ENCODE assay signal across 13 cellular contexts in the genomic region with DNA sequence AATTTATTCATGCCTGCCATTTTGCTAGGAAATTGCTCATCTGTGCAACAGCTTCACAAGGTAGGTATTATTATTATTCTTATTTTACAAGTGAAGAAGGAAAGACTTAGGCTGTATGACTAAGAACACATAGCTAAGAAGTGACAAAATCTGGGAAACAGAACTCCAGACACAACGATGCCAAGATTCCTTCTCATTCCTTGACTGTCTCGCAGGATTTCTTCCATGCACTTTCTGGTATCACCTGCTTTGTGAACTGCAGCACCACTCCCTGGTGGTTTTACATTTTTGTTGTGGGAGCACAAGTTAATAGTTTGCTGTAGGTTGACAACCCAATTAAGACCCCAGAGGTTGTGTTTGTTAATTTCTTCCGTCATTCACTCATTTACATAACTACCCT.
DNase-seq lines count a peak whose midpoint lies in the region; ATAC-seq and TF ChIP-seq lines count a peak whose summit lies in the region.
"Had no signal": no experiment of that assay in that cellular context is flagged by ENCODE, and none has a peak within 500 bp of the region (broad histone marks: within the 10 kb centered on the region; RNA-seq: fewer than 3 reads in every experiment).

No MANE protein-coding gene starts in this region.

- H3K27me3 ChIP-seq in osteoblast (ENCODE audit: insufficient read depth, low read length) = peaks cover 20% of the 10 kb centered on the region
- H3K27me3 ChIP-seq: neural progenitor cell, spleen had no signal

- peak; percentile 39 for DNase-seq in AG09309 (ENCODE audit: low read depth)
- peak; percentile 4 for DNase-seq in RKO (ENCODE audit: low spot score)
- peak; percentile 84 for DNase-seq in epithelial cell of proximal tubule (ENCODE audit: low read depth)
- DNase-seq in osteoblast (ENCODE audit: insufficient read length, low spot score, missing footprints) = peak; percentile 62
- no peak for DNase-seq in epidermal melanocyte (ENCODE audit: insufficient read length, low spot score)
- DNase-seq in left lobe of liver (ENCODE audit: low spot score) = no peak
- DNase-seq in C1 segment of cervical spinal cord (lab: John Stamatoyannopoulos, UW) = no peak
- no peak for DNase-seq in Kasumi-1 (lab: John Stamatoyannopoulos, UW)
- DNase-seq: activated naive CD4-positive, alpha-beta T cell treated with anti-CD3 and anti-CD28 coated beads, Interleukin-2, amount 50 U/mL, for 16 hours; Caco-2; NCI-H1048; spleen had no signal

- no peak for ATAC-seq in left lobe of liver

- no peak overlapping the region for H3K4me3 ChIP-seq in AG09309 (ENCODE audit: control insufficient read depth, low read depth, low read length)
- no peak overlapping the region for H3K4me3 ChIP-seq in epithelial cell of proximal tubule (ENCODE audit: low read depth, low read length)
- no peak overlapping the region for H3K4me3 ChIP-seq in osteoblast (ENCODE audit: insufficient read depth, low read length)
- H3K4me3 ChIP-seq: neural progenitor cell, spleen had no signal

- H3K4me1 ChIP-seq in osteoblast (ENCODE audit: insufficient read depth, low read length) = peaks cover 13% of the 10 kb centered on the region
- H3K4me1 ChIP-seq: Caco-2, spleen had no signal

- peak overlapping the region; percentile 70 for H2AFZ ChIP-seq in osteoblast (ENCODE audit: low read length)
- H2AFZ ChIP-seq: neural progenitor cell had no signal

- no peaks in the 10 kb centered on the region for H3K36me3 ChIP-seq in osteoblast (ENCODE audit: insufficient read depth, low read length)
- H3K36me3 ChIP-seq: neural progenitor cell, spleen had no signal

- H4K20me1 ChIP-seq in osteoblast (ENCODE audit: insufficient read depth, low read length) = no peaks in the 10 kb centered on the region

- peak overlapping the region; percentile 63 for H3K4me2 ChIP-seq in osteoblast (ENCODE audit: insufficient read depth, low read length)
- H3K4me2 ChIP-seq: neural progenitor cell had no signal

- TF ChIP-seq CTCF in AG09309 (IDR thresholded peaks at IDR 0.05; ENCODE audit: control insufficient read depth, insufficient read depth, low read depth, low read length, missing control alignments) (no peak), epithelial cell of proximal tubule (conservative IDR thresholded peaks at IDR 0.05; ENCODE audit: low read depth, low read length) (peak; percentile 43), osteoblast (IDR thresholded peaks at IDR 0.05; ENCODE audit: extremely low read depth, low read depth, low read length) (no peak)

- H3K27ac ChIP-seq in osteoblast (ENCODE audit: low read depth, low read length) = peak overlapping the region; percentile 76
- H3K27ac ChIP-seq: neural progenitor cell, spleen had no signal

- no peaks in the 10 kb centered on the region for H3K79me2 ChIP-seq in osteoblast (ENCODE audit: insufficient read depth, low read length)

- no peaks in the 10 kb centered on the region for H3K9me3 ChIP-seq in osteoblast (ENCODE audit: low read depth, low read length)

Comparison
In these comparisons a context has a peak if more than half of its experiments do, and no peak if none do; other contexts are left out.
1. DNase-seq: peak in AG09309 (single experiment), RKO (single experiment), epithelial cell of proximal tubule (single experiment) and osteoblast (single experiment); none in epidermal melanocyte (single experiment), left lobe of liver (single experiment), C1 segment of cervical spinal cord (0 of 14) and Kasumi-1 (0 of 2).